9 cellular contexts compared by ENCODE assay signal in the genomic region with DNA sequence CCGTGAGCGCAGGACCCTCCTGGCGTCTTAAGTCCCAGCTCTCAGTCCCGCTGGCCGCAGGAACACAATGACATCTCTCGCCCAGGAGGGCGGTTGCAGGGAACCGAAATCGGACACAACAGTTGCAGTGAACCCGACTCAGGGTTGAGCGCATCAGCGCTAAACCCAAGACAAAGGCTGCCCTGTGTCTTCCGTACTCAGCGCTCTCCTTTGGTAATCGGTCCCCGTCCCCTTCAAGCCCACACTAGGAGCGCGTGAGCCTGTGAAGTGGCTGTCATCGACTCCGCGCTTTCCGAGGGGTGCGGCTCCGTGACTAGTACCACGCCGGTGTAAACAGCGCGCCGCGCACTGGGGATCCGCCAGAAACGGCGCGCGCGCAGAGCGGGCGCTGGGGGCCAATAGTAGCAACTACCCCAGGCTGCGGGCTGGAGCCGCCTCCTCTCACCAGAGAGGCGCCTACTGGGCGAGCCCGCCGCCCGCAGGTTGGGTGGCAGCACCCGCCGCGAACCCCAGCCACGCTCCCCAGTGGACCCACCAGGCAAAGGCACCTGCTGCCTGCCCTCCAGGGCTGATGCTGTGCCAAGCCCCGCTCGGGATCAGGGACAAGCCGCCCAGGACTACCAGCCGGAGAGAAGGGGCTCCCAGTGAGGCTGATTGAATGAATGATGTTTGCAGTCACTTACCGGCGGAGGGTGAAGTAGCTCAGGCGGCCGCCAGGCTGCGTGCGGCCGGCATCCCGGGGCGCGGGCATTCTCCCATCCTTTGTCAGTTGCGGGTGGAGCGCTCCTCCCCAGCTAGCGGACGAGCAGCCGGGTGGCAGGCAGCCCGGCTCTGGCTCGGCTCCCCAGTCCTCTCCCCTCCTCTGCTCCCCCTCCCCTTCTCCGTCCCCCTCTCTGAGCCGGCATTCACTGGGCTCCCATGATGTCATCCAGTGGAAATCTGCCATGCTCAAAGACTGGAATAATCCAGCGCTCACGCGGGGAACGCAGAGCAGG.
DNase-seq lines count a peak whose midpoint lies in the region; ATAC-seq and TF ChIP-seq lines count a peak whose summit lies in the region.
"Had no signal": no experiment of that assay in that cellular context is flagged by ENCODE, and none has a peak within 500 bp of the region (broad histone marks: within the 10 kb centered on the region; RNA-seq: fewer than 3 reads in every experiment).

No MANE protein-coding gene starts in this region.

- H3K27me3 Mint-ChIP-seq in nephron (ENCODE audit: low read depth): peaks cover 68% of the 10 kb centered on the region

- H3K4me3 Mint-ChIP-seq in nephron: peak overlapping the region; percentile 75 to 81 (median 79)

- no peak for ATAC-seq in HG03457 (IDR thresholded peaks at IDR 0.05; ENCODE audit: unreplicated experiment)
- no peak for ATAC-seq in GM18519 (IDR thresholded peaks at IDR 0.05; ENCODE audit: low FRiP score, unreplicated experiment)
- ATAC-seq in GM18520 (IDR thresholded peaks at IDR 0.05; ENCODE audit: unreplicated experiment): no peak

- H3K36me3 Mint-ChIP-seq in nephron (ENCODE audit: low read depth): no peaks in the 10 kb centered on the region

- H3K27ac Mint-ChIP-seq in nephron: no peak overlapping the region

- H3K27me3 ChIP-seq in endocrine pancreas (ENCODE audit: control insufficient read depth, insufficient read depth, low read length): no peaks in the 10 kb centered on the region

- peak overlapping the region; percentile 93 for H3K4me3 ChIP-seq in endocrine pancreas (ENCODE audit: control insufficient read depth, insufficient read depth, low read length)

- H3K9me3 ChIP-seq in endocrine pancreas (ENCODE audit: control insufficient read depth, low read length): no peaks in the 10 kb centered on the region

- peaks cover 5% of the 10 kb centered on the region for H3K4me1 ChIP-seq in endocrine pancreas (ENCODE audit: control insufficient read depth, insufficient read depth, low read length)

- no peaks in the 10 kb centered on the region for H3K9me3 Mint-ChIP-seq in nephron

- no peaks in the 10 kb centered on the region for H3K36me3 ChIP-seq in endocrine pancreas (ENCODE audit: control insufficient read depth, insufficient read depth, low read length)

- peak overlapping the region; percentile 90 for H3K9ac ChIP-seq in endocrine pancreas (ENCODE audit: control insufficient read depth, insufficient read depth, low read length)

- TF ChIP-seq CTCF in nephron (IDR thresholded peaks at IDR 0.05; ENCODE audit: unreplicated experiment in 3 of 3): peak in 2 of 3 experiments; percentile 28 to 29

- H3K4me1 Mint-ChIP-seq in nephron: peaks cover 7% of the 10 kb centered on the region

- DNase-seq in ACHN (peak; percentile 83), M059J (ENCODE audit: low read depth) (peak; percentile 52)
- no peak for DNase-seq in central memory CD4-positive, alpha-beta T cell
- DNase-seq: T-helper 9 cell had no signal

- in situ Hi-C loops in ACHN (cut with HindIII; ENCODE audit: low pct_ligation_motif_present, low pct_unique_long_range_greater_than_20kb, low sequenced_read_pairs): no loop called here
